ENCODE assay signal across 25 cellular contexts in the genomic region with DNA sequence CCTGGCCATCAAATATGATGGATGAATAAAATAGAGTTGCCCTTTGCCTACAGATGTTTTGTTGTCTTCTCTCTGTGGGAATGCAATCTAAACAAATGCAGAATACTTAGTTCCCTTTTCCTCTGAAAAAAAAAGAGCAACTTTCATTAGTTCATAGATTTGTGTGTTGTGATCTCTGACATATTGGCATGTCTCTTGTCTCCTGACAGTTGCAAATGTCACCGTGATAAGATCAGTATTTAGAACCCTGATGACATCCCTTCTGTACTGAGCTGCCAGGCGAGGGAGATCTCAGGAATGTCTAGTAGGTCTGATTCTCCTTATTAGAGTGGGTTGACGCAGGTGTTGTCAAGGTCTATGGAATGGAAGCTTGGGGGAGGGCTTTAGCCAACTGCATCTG.
"Had no signal": no experiment of that assay in that cellular context is flagged by ENCODE, and none has a peak within 500 bp of the region (broad histone marks: within the 10 kb centered on the region; RNA-seq: fewer than 3 reads in every experiment).

No MANE protein-coding gene starts in this region.

- H3K36me3 Mint-ChIP-seq: mesothelial cell of epicardium, naive B cell had no signal

- H3K27me3 ChIP-seq: gastrocnemius medialis had no signal

- H3K36me3 ChIP-seq: esophagus squamous epithelium, gastrocnemius medialis, heart right ventricle, left lung, lower lobe of right lung had no signal

- H3K27ac ChIP-seq: coronary artery, dorsolateral prefrontal cortex, esophagus squamous epithelium, gastrocnemius medialis, heart right ventricle, left lung, lower lobe of right lung had no signal

- ATAC-seq: gastrocnemius medialis, heart right ventricle, left cardiac atrium, left lung, left ventricle myocardium superior, lower lobe of right lung, mucosa of descending colon had no signal

- H3K27ac Mint-ChIP-seq: mesothelial cell of epicardium, naive B cell had no signal

- FAIRE-seq: colon, endothelial cell of umbilical vein, islet of Langerhans, keratinocyte had no signal

- H3K9me3 ChIP-seq: esophagus squamous epithelium, gastrocnemius medialis, heart right ventricle, left lung, lower lobe of right lung, mucosa of descending colon had no signal

- H3K4me1 ChIP-seq: esophagus squamous epithelium, gastrocnemius medialis, heart right ventricle, left lung, lower lobe of right lung had no signal

- H3K4me1 Mint-ChIP-seq: mesothelial cell of epicardium, naive B cell had no signal

- H3K4me3 Mint-ChIP-seq: mesothelial cell of epicardium, naive B cell had no signal

- DNase-seq: dermis blood vessel endothelial cell; dorsolateral prefrontal cortex; effector CD4-positive, alpha-beta T cell; effector memory CD4-positive, alpha-beta T cell; esophagus squamous epithelium; foreskin fibroblast; foreskin melanocyte; gastrocnemius medialis; glutamatergic neuron; head of caudate nucleus; heart right ventricle; hippocampal formation; left cardiac atrium; left lung; left ventricle myocardium superior; lower lobe of right lung; mesenchymal stem cell; mucosa of descending colon; naive B cell had no signal

- H3K4me3 ChIP-seq: coronary artery, dorsolateral prefrontal cortex, esophagus squamous epithelium, gastrocnemius medialis, heart right ventricle, left lung, lower lobe of right lung, mucosa of descending colon had no signal

- H3K9me3 Mint-ChIP-seq: mesothelial cell of epicardium, naive B cell had no signal
